Comparison of ENCODE assay signal across 1 cellular context in genomic region chr5:159768243-159768642, GRCh38.
TF ChIP-seq lines count a peak whose summit lies in the region.

No MANE protein-coding gene starts in this region.

TF ChIP-seq in H1, 55 proteins besides CTCF, POLR2A, EP300 and RAD21 (continued from another document):
- peak; percentile 17; the same call in 1 of the 2 replicates for TF ChIP-seq USF2 (IDR thresholded peaks at IDR 0.05; ENCODE audit: low read length)
- TF ChIP-seq RNF2 (IDR thresholded peaks at IDR 0.05; ENCODE audit: borderline replicate concordance, low read depth, low read length, missing control alignments, poor library complexity, severe bottlenecking): no peak
- peak; percentile 54; the same call in 1 of the 2 replicates for TF ChIP-seq POU5F1 (IDR thresholded peaks at IDR 0.05; ENCODE audit: low read depth, low read length)
- TF ChIP-seq TAF1 (IDR thresholded peaks at IDR 0.05; ENCODE audit: low read depth, low read length): no peak
TF ChIP-seq in H1: peak in this region for 4.
